ENCODE assay signal across 8 cellular contexts in genomic region chr14:55052259-55052930, GRCh38. TPM values are rescaled to one million over a fixed set of nuclear protein-coding genes. Genes with fewer than 3 reads are reported as not detected.
DNase-seq lines count a peak whose midpoint lies in the region; ATAC-seq and TF ChIP-seq lines count a peak whose summit lies in the region.

No MANE protein-coding gene starts in this region.

- H3K4me3 ChIP-seq in left ventricle myocardium inferior: peak overlapping the region; percentile 91
- H3K4me3 ChIP-seq in adrenal gland: peak overlapping the region in 3 of 4 donors; percentile 73 to 90 (median 87)

- peaks cover 21% of the 10 kb centered on the region for H3K36me3 ChIP-seq in left ventricle myocardium inferior
- H3K36me3 ChIP-seq in adrenal gland (replicated peaks in 1 of 2): no peaks in the 10 kb centered on the region

- no peak for TF ChIP-seq CTCF in left ventricle myocardium inferior (IDR thresholded peaks at IDR 0.05; ENCODE audit: borderline replicate concordance)
- no peak for TF ChIP-seq CTCF in adrenal gland (IDR thresholded peaks at IDR 0.05)

- WGBS in adrenal gland, 4 donors: 6 to 9% (median 8%) methylated on average over 14 of the region's 14 CpGs

- peaks cover 41 to 55% of the 10 kb centered on the region in 2 donors for H3K4me1 Mint-ChIP-seq in immature natural killer cell

- H3K36me3 Mint-ChIP-seq in immature natural killer cell: peaks cover 0 to 6% (median 0%) of the 10 kb centered on the region in 3 donors

- intact Hi-C loops in left ventricle myocardium inferior (cut with micrococcal nuclease) (no loop called here), left ventricle myocardium superior (cut with micrococcal nuclease) (no loop called here), adrenal gland (cut with DNase I) (no loop called here)

- ATAC-seq in left ventricle myocardium superior: no peak
- peak; percentile 8 for ATAC-seq in HG03280 (IDR thresholded peaks at IDR 0.05; ENCODE audit: unreplicated experiment)
- ATAC-seq in GM18867 (IDR thresholded peaks at IDR 0.05; ENCODE audit: unreplicated experiment): no peak

- TF ChIP-seq POLR2A in adrenal gland (IDR thresholded peaks at IDR 0.05): no peak

- H3K27ac ChIP-seq in left ventricle myocardium inferior (replicated peaks) (peak overlapping the region; percentile 99), adrenal gland (peak overlapping the region; percentile 99 to 100 (median 100)), substantia nigra (ENCODE audit: low read depth, low read length, poor library complexity, severe bottlenecking) (peak overlapping the region; percentile 98)

- peaks cover 60% of the 10 kb centered on the region for H3K4me1 ChIP-seq in left ventricle myocardium inferior
- H3K4me1 ChIP-seq in adrenal gland (replicated peaks in 1 of 2): peaks cover 0 to 54% of the 10 kb centered on the region in 2 donors

- DNase-seq in left ventricle myocardium inferior (no peak), left ventricle myocardium superior (no peak), adrenal gland (no peak), immature natural killer cell (no peak), substantia nigra (lab: John Stamatoyannopoulos, UW) (peak in 1 of 49 donors; percentile 68), mucosa of gallbladder (ENCODE audit: low spot score) (no peak)

- H3K9me3 Mint-ChIP-seq in immature natural killer cell: no peaks in the 10 kb centered on the region

- peak overlapping the region; percentile 91 to 99 (median 98) for H3K27ac Mint-ChIP-seq in immature natural killer cell

- H3K9me3 ChIP-seq in left ventricle myocardium inferior (replicated peaks) (no peaks in the 10 kb centered on the region), adrenal gland (replicated peaks in 1 of 3) (no peaks in the 10 kb centered on the region)

- peak overlapping the region; percentile 90 to 94 (median 92) for H3K4me3 Mint-ChIP-seq in immature natural killer cell

- peaks cover 11 to 22% (median 15%) of the 10 kb centered on the region in 3 donors for H3K27me3 Mint-ChIP-seq in immature natural killer cell (ENCODE audit: low read depth in 3 of 3)

- no peaks in the 10 kb centered on the region for H3K27me3 ChIP-seq in left ventricle myocardium inferior (ENCODE audit: low read depth)
- no peaks in the 10 kb centered on the region for H3K27me3 ChIP-seq in adrenal gland

RNA-seq across cellular contexts. Expression of gene MAPK1IP1L, which starts 0.9 kb away (rescaled TPM):
- total RNA-seq in left ventricle myocardium inferior: 68.2 TPM
- 58.1 TPM for total RNA-seq in left ventricle myocardium superior
- 100 to 1,000 TPM in 2 of 8 donors, 10 to 100 TPM in 6; 44.5 to 132 (median 85.2) TPM for total RNA-seq in adrenal gland
- polyA plus RNA-seq in adrenal gland: 100 to 1,000 TPM in 1 of 3 donors, 10 to 100 TPM in 2; 23.2 to 114 (median 25.0) TPM
- 10 to 100 TPM; 50.0 to 85.0 (median 79.7) TPM for polyA plus RNA-seq in immature natural killer cell
- 80.0 TPM for total RNA-seq in mucosa of gallbladder

RNA-seq across cellular contexts. Expression of gene SOCS4, which starts 25.4 kb away (rescaled TPM):
- total RNA-seq in left ventricle myocardium inferior: 18.1 TPM
- total RNA-seq in left ventricle myocardium superior: 12.6 TPM
- total RNA-seq in adrenal gland: 10 to 100 TPM in 6 of 8 donors, 1 to 10 TPM in 2; 8.0 to 23.1 (median 15.9) TPM
- 10 to 100 TPM in 1 of 3 donors, 1 to 10 TPM in 2; 4.5 to 12.0 (median 6.4) TPM for polyA plus RNA-seq in adrenal gland
- 1 to 10 TPM; 1.1 to 2.5 (median 1.3) TPM for polyA plus RNA-seq in immature natural killer cell
- total RNA-seq in mucosa of gallbladder: 27.8 TPM

RNA-seq across cellular contexts. Expression of gene WDHD1, which starts 25.5 kb away (rescaled TPM):
- total RNA-seq in left ventricle myocardium inferior (1.3 TPM), left ventricle myocardium superior (1.6 TPM), adrenal gland (1 to 10 TPM; 1.6 to 6.3 (median 3.0) TPM), mucosa of gallbladder (2.6 TPM)
- polyA plus RNA-seq in adrenal gland (1 to 10 TPM in 2 of 3 donors, under 1 TPM in 1; 0.64 to 3.7 (median 1.9) TPM), immature natural killer cell (1 to 10 TPM in 2 of 3 donors, under 1 TPM in 1; 0.72 to 7.2 (median 6.6) TPM)
